In the genomic region with DNA sequence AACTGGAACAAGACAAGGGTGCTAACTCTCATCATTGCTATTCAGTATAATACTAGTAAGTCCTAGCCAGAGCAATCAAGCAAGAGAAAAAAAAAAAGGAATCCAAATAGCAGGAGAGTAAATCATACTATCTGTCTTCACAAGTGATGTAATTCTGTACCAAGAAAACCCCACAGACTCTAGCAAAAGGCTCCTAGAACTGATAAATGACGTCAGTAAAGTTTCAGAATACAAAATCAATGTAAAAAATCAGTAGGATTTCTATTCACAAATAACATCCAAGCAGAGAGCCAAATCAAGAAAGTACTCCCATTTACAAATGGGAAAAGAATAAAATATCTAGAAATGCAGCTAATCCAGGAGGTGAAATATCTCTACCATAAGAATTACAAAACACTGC, we compare ENCODE assay signal across 6 cellular contexts.
"Had no signal": no experiment of that assay in that cellular context is flagged by ENCODE, and none has a peak within 500 bp of the region (broad histone marks: within the 10 kb centered on the region; RNA-seq: fewer than 3 reads in every experiment).

No MANE protein-coding gene starts in this region.

- ATAC-seq: K562 had no signal

- H3K27ac ChIP-seq: HL-60 had no signal

- H3K4me3 ChIP-seq: K562 had no signal

- DNase-seq: IMR-90, KBM-7, KG1 had no signal

- FAIRE-seq: HTR-8/SVneo, K562 had no signal
